9 cellular contexts compared by ENCODE assay signal in genomic region chr9:33448159-33448511, GRCh38. TPM values are rescaled to one million over a fixed set of nuclear protein-coding genes. Genes with fewer than 3 reads are reported as not detected.
A peak's percentile ranks its signal among the peaks of the same experiment; 100 is the strongest.
DNase-seq lines count a peak whose midpoint lies in the region; ATAC-seq, FAIRE-seq and TF ChIP-seq lines count a peak whose summit lies in the region.
"Had no signal": no experiment of that assay in that cellular context is flagged by ENCODE, and none has a peak within 500 bp of the region (broad histone marks: within the 10 kb centered on the region; RNA-seq: fewer than 3 reads in every experiment).

No MANE protein-coding gene starts in this region.

- peak overlapping the region; percentile 91 for H3K4me3 Mint-ChIP-seq in activated naive CD8-positive, alpha-beta T cell treated with anti-CD3 and anti-CD28 coated beads, Interleukin-2, amount 10 ng/mL, durations not matched to agents 7 days and 5 days

- H3K4me2 ChIP-seq in mesenchymal stem cell (ENCODE audit: low read length, poor library complexity, severe bottlenecking), result no peak overlapping the region

- no peak overlapping the region for H3K18ac ChIP-seq in mesenchymal stem cell (ENCODE audit: low read depth in 1 of 2, low read length in 2 of 2)

- DNase-seq in heart left ventricle (no peak), Right ventricle myocardium superior (no peak), mesenchymal stem cell (no peak), urothelium cell line (ENCODE audit: low spot score) (no peak), pons (ENCODE audit: low spot score) (no peak), SKM-1 treated with dmso at 0.1 percent for 144 hours (lab: John Stamatoyannopoulos, UW; ENCODE audit: unreplicated experiment) (no peak)
- DNase-seq in activated naive CD8-positive, alpha-beta T cell treated with anti-CD3 and anti-CD28 coated beads, Interleukin-2, amount 10 ng/mL, durations not matched to agents 7 days and 5 days, result no peak
- DNase-seq: DMS153 had no signal

- no peak overlapping the region for H2AFZ ChIP-seq in mesenchymal stem cell (ENCODE audit: low read depth, low read length)

- intact Hi-C loops in heart left ventricle (cut with DNase I), result loop anchor here in 1 of 10 donors (5.0 kb wide), 1 partner anchor 71 kb away; no protein-coding TSS in a partner anchor
- intact Hi-C loops in Right ventricle myocardium superior (cut with DNase I), result no loop called here

- no peak for TF ChIP-seq POLR2A in heart left ventricle (IDR thresholded peaks at IDR 0.05)

- peak overlapping the region; percentile 89 for H3K27ac Mint-ChIP-seq in activated naive CD8-positive, alpha-beta T cell treated with anti-CD3 and anti-CD28 coated beads, Interleukin-2, amount 10 ng/mL, durations not matched to agents 7 days and 5 days

- H3K27me3 ChIP-seq in heart left ventricle (no peaks in the 10 kb centered on the region), mesenchymal stem cell (ENCODE audit: control insufficient read depth in 1 of 2, insufficient read depth in 1 of 2, low read length in 2 of 2) (peaks cover 0 to 16% of the 10 kb centered on the region in 2 experiments)

- H3K4me1 Mint-ChIP-seq in activated naive CD8-positive, alpha-beta T cell treated with anti-CD3 and anti-CD28 coated beads, Interleukin-2, amount 10 ng/mL, durations not matched to agents 7 days and 5 days, result peaks cover 43% of the 10 kb centered on the region

- H3K4me1 ChIP-seq in heart left ventricle, result peaks cover 0 to 31% (median 12%) of the 10 kb centered on the region in 12 donors
- H3K4me1 ChIP-seq in mesenchymal stem cell (ENCODE audit: control insufficient read depth, insufficient read depth, low read depth, low read length), result peaks cover 28% of the 10 kb centered on the region

- FAIRE-seq in urothelium cell line (lab: Jason Lieb, UNC), result peak; percentile 88

- H3K36me3 Mint-ChIP-seq in activated naive CD8-positive, alpha-beta T cell treated with anti-CD3 and anti-CD28 coated beads, Interleukin-2, amount 10 ng/mL, durations not matched to agents 7 days and 5 days, result no peaks in the 10 kb centered on the region

- peak overlapping the region; percentile 5 for H4K91ac ChIP-seq in mesenchymal stem cell (ENCODE audit: low read length)

- H2BK12ac ChIP-seq in mesenchymal stem cell (ENCODE audit: low read length in 2 of 2), result no peak overlapping the region

- H2AK5ac ChIP-seq in mesenchymal stem cell (ENCODE audit: low read length, severe bottlenecking), result no peak overlapping the region

- no peaks in the 10 kb centered on the region for H3K27me3 Mint-ChIP-seq in activated naive CD8-positive, alpha-beta T cell treated with anti-CD3 and anti-CD28 coated beads, Interleukin-2, amount 10 ng/mL, durations not matched to agents 7 days and 5 days

- no peak overlapping the region for H2BK15ac ChIP-seq in mesenchymal stem cell (ENCODE audit: low read depth, poor library complexity, severe bottlenecking)

- H3K23ac ChIP-seq in mesenchymal stem cell (ENCODE audit: low read length in 2 of 2), result no peak overlapping the region

- H3K9me3 Mint-ChIP-seq in activated naive CD8-positive, alpha-beta T cell treated with anti-CD3 and anti-CD28 coated beads, Interleukin-2, amount 10 ng/mL, durations not matched to agents 7 days and 5 days, result no peaks in the 10 kb centered on the region

- H2BK5ac ChIP-seq in mesenchymal stem cell (ENCODE audit: low read depth, low read length, poor library complexity, severe bottlenecking), result no peak overlapping the region

- no peak overlapping the region for H3K14ac ChIP-seq in mesenchymal stem cell (ENCODE audit: low read length in 2 of 2)

- H3K4me3 ChIP-seq in heart left ventricle, result peak overlapping the region in 7 of 12 donors; percentile 56 to 67 (median 59)
- peak overlapping the region in 1 of 2 experiments; percentile 52 for H3K4me3 ChIP-seq in mesenchymal stem cell (ENCODE audit: insufficient read depth in 1 of 2, low read depth in 1 of 2, low read length in 2 of 2)

- no peak overlapping the region for H3K4ac ChIP-seq in mesenchymal stem cell (ENCODE audit: low read depth in 1 of 2, low read length in 2 of 2)

- ATAC-seq in heart left ventricle (no peak), Right ventricle myocardium superior (ENCODE audit: poor library complexity) (no peak), HG03095 (IDR thresholded peaks at IDR 0.05; ENCODE audit: unreplicated experiment) (no peak)
- no peak for ATAC-seq in activated naive CD8-positive, alpha-beta T cell treated with anti-CD3 and anti-CD28 coated beads, Interleukin-2, amount 10 ng/mL, durations not matched to agents 7 days and 5 days (ENCODE audit: low read depth)

- POLR2A ChIA-PET in activated naive CD8-positive, alpha-beta T cell treated with anti-CD3 and anti-CD28 coated beads, Interleukin-2, amount 10 ng/mL, durations not matched to agents 7 days and 5 days (lab: Charles Lee), result interaction anchor here (1.2 to 4.2 kb wide), 5 partner anchors 8 to 158 kb away, joined by 6 to 31 read pairs (median 7); partner anchors contain the start of genes NFX1 and NOL6

- no peak overlapping the region for H3K9ac ChIP-seq in mesenchymal stem cell (ENCODE audit: low read length)

- WGBS in heart left ventricle, 4 donors, result 39 to 60% (median 49%) methylated on average over 9 to 10 of the region's 10 CpGs
- WGBS in mesenchymal stem cell, result 75% methylated on average over 10 of the region's 10 CpGs

- TF ChIP-seq CTCF in heart left ventricle (IDR thresholded peaks at IDR 0.05), result no peak

- peaks cover 0 to 5% (median 0%) of the 10 kb centered on the region in 9 donors for H3K36me3 ChIP-seq in heart left ventricle
- no peaks in the 10 kb centered on the region for H3K36me3 ChIP-seq in mesenchymal stem cell (ENCODE audit: control insufficient read depth in 1 of 2, insufficient read depth in 2 of 2, low read depth in 1 of 2, low read length in 2 of 2)

- no peaks in the 10 kb centered on the region for H3K9me3 ChIP-seq in heart left ventricle
- H3K9me3 ChIP-seq in mesenchymal stem cell (ENCODE audit: control insufficient read depth, low read length), result no peaks in the 10 kb centered on the region

- no peak overlapping the region for H4K8ac ChIP-seq in mesenchymal stem cell (ENCODE audit: low read length)

- no peak overlapping the region for H2BK120ac ChIP-seq in mesenchymal stem cell (ENCODE audit: low read depth, low read length)

- no peaks in the 10 kb centered on the region for H3K79me1 ChIP-seq in mesenchymal stem cell (replicated peaks; ENCODE audit: low read length, poor library complexity, severe bottlenecking)

- peak overlapping the region in 3 of 12 donors; percentile 69 to 80 (median 79) for H3K27ac ChIP-seq in heart left ventricle
- H3K27ac ChIP-seq in mesenchymal stem cell (ENCODE audit: low read length, poor library complexity, severe bottlenecking), result no peak overlapping the region

RNA-seq across cellular contexts. Expression of gene AQP3, which starts 0.7 kb away (rescaled TPM):
- total RNA-seq in heart left ventricle, result 100 to 1,000 TPM in 1 of 9 donors, 10 to 100 TPM in 6, 1 to 10 TPM in 2; 6.0 to 116 (median 13.3) TPM
- 10 to 100 TPM in 1 of 2 donors, 1 to 10 TPM in 1; 7.5 to 27.1 TPM for polyA plus RNA-seq in heart left ventricle
- 16.3 TPM for total RNA-seq in Right ventricle myocardium superior
- 10 to 100 TPM; 29.1 to 32.0 TPM for total RNA-seq in activated naive CD8-positive, alpha-beta T cell treated with anti-CD3 and anti-CD28 coated beads, Interleukin-2, amount 10 ng/mL, durations not matched to agents 7 days and 5 days
- polyA plus RNA-seq in mesenchymal stem cell (2013, experiment 1 of 2), result 1.3 TPM
- 1.2 TPM for polyA plus RNA-seq in mesenchymal stem cell (2013, experiment 2 of 2)

RNA-seq across cellular contexts. Expression of gene NOL6, which starts 25.6 kb away (rescaled TPM):
- total RNA-seq in heart left ventricle (10 to 100 TPM; 11.2 to 22.1 (median 14.9) TPM), Right ventricle myocardium superior (13.0 TPM)
- polyA plus RNA-seq in heart left ventricle, result 10 to 100 TPM; 13.6 to 28.2 TPM
- total RNA-seq in activated naive CD8-positive, alpha-beta T cell treated with anti-CD3 and anti-CD28 coated beads, Interleukin-2, amount 10 ng/mL, durations not matched to agents 7 days and 5 days, result 10 to 100 TPM; 30.1 to 33.2 TPM
- polyA plus RNA-seq in mesenchymal stem cell (2013, experiment 1 of 2), result 13.2 TPM
- 12.8 TPM for polyA plus RNA-seq in mesenchymal stem cell (2013, experiment 2 of 2)

RNA-seq across cellular contexts. Expression of gene AQP7, which starts 45.8 kb away (rescaled TPM):
- total RNA-seq in heart left ventricle (100 to 1,000 TPM in 6 of 9 donors, 10 to 100 TPM in 3; 82.5 to 252 (median 113) TPM), Right ventricle myocardium superior (155 TPM)
- 100 to 1,000 TPM in 1 of 2 donors, 10 to 100 TPM in 1; 32.1 to 216 TPM for polyA plus RNA-seq in heart left ventricle
- not detected for total RNA-seq in activated naive CD8-positive, alpha-beta T cell treated with anti-CD3 and anti-CD28 coated beads, Interleukin-2, amount 10 ng/mL, durations not matched to agents 7 days and 5 days
- 0.03 TPM for polyA plus RNA-seq in mesenchymal stem cell (2013, experiment 1 of 2)
- polyA plus RNA-seq in mesenchymal stem cell (2013, experiment 2 of 2), result 0.11 TPM

Comparison
In these comparisons a context has a peak if more than half of its experiments do, and no peak if none do; other contexts are left out.
1. RNA of gene AQP7, which starts 45.8 kb away (total RNA-seq): 155 TPM in Right ventricle myocardium superior (single experiment) and 82.5 to 252 TPM in heart left ventricle; not detected in activated naive CD8-positive, alpha-beta T cell treated with anti-CD3 and anti-CD28 coated beads, Interleukin-2, amount 10 ng/mL, durations not matched to agents 7 days and 5 days; every median in the first group is over 10 times any median in the second.